In the genomic region with DNA sequence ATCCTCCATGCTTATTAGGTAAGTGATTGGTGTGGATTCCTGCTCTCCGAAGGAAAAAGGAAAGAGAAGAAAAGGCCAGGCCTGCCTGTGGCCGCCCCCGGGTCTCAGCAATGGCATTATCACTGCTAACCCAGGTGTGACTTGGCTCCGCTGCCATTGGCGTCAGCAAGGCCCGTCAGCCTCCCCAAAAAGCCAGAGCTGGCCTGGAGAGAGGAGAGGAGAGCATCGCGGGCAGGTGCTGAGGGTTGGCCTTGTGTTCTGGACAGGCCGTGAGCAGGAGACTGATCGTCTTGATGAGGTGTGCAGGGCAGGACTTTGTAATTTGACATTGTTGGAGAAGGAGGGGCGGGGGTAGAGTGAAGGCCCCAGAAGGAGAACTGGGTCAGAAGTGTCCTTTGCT, we compare ENCODE assay signal across 18 cellular contexts.
"Had no signal": no experiment of that assay in that cellular context is flagged by ENCODE, and none has a peak within 500 bp of the region (broad histone marks: within the 10 kb centered on the region; RNA-seq: fewer than 3 reads in every experiment).

No MANE protein-coding gene starts in this region.

- H3K27ac ChIP-seq: coronary artery, left ventricle myocardium inferior, ovary, skin epidermis, transverse colon, uterus, WERI-Rb-1 had no signal

- H3K36me3 Mint-ChIP-seq: activated naive CD4-positive, alpha-beta T cell treated with anti-CD3 and anti-CD28 coated beads, Interleukin-2, amount 50 U/mL, for 72 hours; stimulated activated effector memory CD8-positive, alpha-beta T cell treated with anti-CD3 and anti-CD28 coated beads, Interleukin-12 subunit alpha, Interleukin-12 subunit beta, amount 100 ng/mL, for 72 hours had no signal

- H3K27me3 ChIP-seq: ovary, uterus had no signal

- H3K9me3 Mint-ChIP-seq: activated naive CD4-positive, alpha-beta T cell treated with anti-CD3 and anti-CD28 coated beads, Interleukin-2, amount 50 U/mL, for 72 hours; activated T-helper 1 cell treated with anti-CD3 and anti-CD28 coated beads, Interleukin-12 subunit alpha, Interleukin-12 subunit beta, Interleukin-2, Interleukin-4 antibody, amounts not matched to agents 30 ng/mL and 10 ng/mL and 1 ng/mL, durations not matched to agents 14 hours and 24 hours and 36 hours; stimulated activated effector memory CD8-positive, alpha-beta T cell treated with anti-CD3 and anti-CD28 coated beads, Interleukin-12 subunit alpha, Interleukin-12 subunit beta, amount 100 ng/mL, for 72 hours had no signal

- H3K4me1 ChIP-seq: left ventricle myocardium inferior, transverse colon, uterus had no signal

- H3K36me3 ChIP-seq: left ventricle myocardium inferior, ovary, transverse colon, uterus, WERI-Rb-1 had no signal

- ATAC-seq: activated CD8-positive, alpha-beta T cell treated with anti-CD3 and anti-CD28 coated beads, Interleukin-2, amount 10 ng/mL, durations not matched to agents 7 days and 5 days; activated naive CD4-positive, alpha-beta T cell treated with anti-CD3 and anti-CD28 coated beads, Interleukin-2, amount 50 U/mL, for 72 hours; right cardiac atrium; stimulated activated effector memory CD8-positive, alpha-beta T cell treated with anti-CD3 and anti-CD28 coated beads, Interleukin-12 subunit alpha, Interleukin-12 subunit beta, amount 100 ng/mL, for 72 hours had no signal

- H3K4me3 ChIP-seq: coronary artery, left ventricle myocardium inferior, ovary, skin epidermis, transverse colon, uterus had no signal

- H3K4me3 Mint-ChIP-seq: activated CD8-positive, alpha-beta T cell treated with anti-CD3 and anti-CD28 coated beads, Interleukin-2, amount 10 ng/mL, durations not matched to agents 7 days and 5 days; activated T-helper 1 cell treated with anti-CD3 and anti-CD28 coated beads, Interleukin-12 subunit alpha, Interleukin-12 subunit beta, Interleukin-2, Interleukin-4 antibody, amounts not matched to agents 30 ng/mL and 10 ng/mL and 1 ng/mL, durations not matched to agents 14 hours and 24 hours and 36 hours; stimulated activated effector memory CD8-positive, alpha-beta T cell treated with anti-CD3 and anti-CD28 coated beads, Interleukin-12 subunit alpha, Interleukin-12 subunit beta, amount 100 ng/mL, for 72 hours had no signal

- H3K27ac Mint-ChIP-seq: activated CD8-positive, alpha-beta T cell treated with anti-CD3 and anti-CD28 coated beads, Interleukin-2, amount 10 ng/mL, durations not matched to agents 7 days and 5 days; activated naive CD4-positive, alpha-beta T cell treated with anti-CD3 and anti-CD28 coated beads, Interleukin-2, amount 50 U/mL, for 72 hours; activated T-helper 1 cell treated with anti-CD3 and anti-CD28 coated beads, Interleukin-12 subunit alpha, Interleukin-12 subunit beta, Interleukin-2, Interleukin-4 antibody, amounts not matched to agents 30 ng/mL and 10 ng/mL and 1 ng/mL, durations not matched to agents 14 hours and 24 hours and 36 hours; stimulated activated effector memory CD8-positive, alpha-beta T cell treated with anti-CD3 and anti-CD28 coated beads, Interleukin-12 subunit alpha, Interleukin-12 subunit beta, amount 100 ng/mL, for 72 hours had no signal

- DNase-seq: activated CD4-positive, alpha-beta T cell treated with anti-CD3 and anti-CD28 coated beads for 1 hour; activated CD4-positive, alpha-beta T cell treated with anti-CD3 and anti-CD28 coated beads, Interleukin-2, amount 50 U/mL, for 1 hour; activated CD8-positive, alpha-beta T cell treated with anti-CD3 and anti-CD28 coated beads, Interleukin-2, amount 10 ng/mL, durations not matched to agents 7 days and 5 days; cerebellar nuclear complex; left ventricle myocardium inferior; mammary epithelial cell; ovary; right cardiac atrium; stimulated activated CD4-positive, alpha-beta T cell treated with anti-CD3 and anti-CD28 coated beads, Interleukin-2, amount 100 ng/mL, for 24 hours; T-helper 1 cell; transverse colon; uterus; WERI-Rb-1 had no signal

- H3K9me3 ChIP-seq: left ventricle myocardium inferior, ovary, transverse colon, uterus had no signal
